ENCODE assay signal across 30 cellular contexts in genomic region chr3:192931825-192932224, GRCh38. TPM values are rescaled to one million over a fixed set of nuclear protein-coding genes. Genes with fewer than 3 reads are reported as not detected.
DNase-seq lines count a peak whose midpoint lies in the region; ATAC-seq, FAIRE-seq and TF ChIP-seq lines count a peak whose summit lies in the region.
"Had no signal": no experiment of that assay in that cellular context is flagged by ENCODE, and none has a peak within 500 bp of the region (broad histone marks: within the 10 kb centered on the region; RNA-seq: fewer than 3 reads in every experiment).

No MANE protein-coding gene starts in this region.

- H3K23ac ChIP-seq in mesenchymal stem cell (ENCODE audit: low read length in 2 of 2): no peak overlapping the region

- H3K9me3 ChIP-seq in mesenchymal stem cell (ENCODE audit: control insufficient read depth, low read length): no peaks in the 10 kb centered on the region
- H3K9me3 ChIP-seq in effector memory CD4-positive, alpha-beta T cell (ENCODE audit: control insufficient read depth, low read length): no peaks in the 10 kb centered on the region
- H3K9me3 ChIP-seq: left ventricle myocardium inferior, right atrium auricular region, SJCRH30, upper lobe of left lung had no signal

- no peak overlapping the region for H3K14ac ChIP-seq in mesenchymal stem cell (ENCODE audit: low read length in 2 of 2)

- no peak overlapping the region for H4K8ac ChIP-seq in mesenchymal stem cell (ENCODE audit: low read length)

- peak; percentile 53 for ATAC-seq in GM19043 (IDR thresholded peaks at IDR 0.05; ENCODE audit: low read depth, unreplicated experiment)
- ATAC-seq in HG03159 (IDR thresholded peaks at IDR 0.05; ENCODE audit: unreplicated experiment): peak; percentile 63
- no peak for ATAC-seq in Right ventricle myocardium inferior

- intact Hi-C loops in Right ventricle myocardium inferior (cut with DNase I): no loop called here

- H2AK5ac ChIP-seq in mesenchymal stem cell (ENCODE audit: low read length, severe bottlenecking): no peak overlapping the region

- no peaks in the 10 kb centered on the region for H3K27me3 ChIP-seq in mesenchymal stem cell (ENCODE audit: control insufficient read depth in 1 of 2, insufficient read depth in 1 of 2, low read length in 2 of 2)
- H3K27me3 ChIP-seq in effector memory CD4-positive, alpha-beta T cell (replicated peaks; ENCODE audit: control insufficient read depth, insufficient read depth, low read length, poor library complexity, severe bottlenecking): no peaks in the 10 kb centered on the region
- H3K27me3 ChIP-seq: BLaER1 treated with 17β-estradiol and CSF1 and Interleukin-3, amounts not matched to agents 10 nM and 100 nM; right atrium auricular region; SJCRH30; upper lobe of left lung had no signal

- H2BK15ac ChIP-seq in mesenchymal stem cell (ENCODE audit: low read depth, poor library complexity, severe bottlenecking): no peak overlapping the region

- no peak overlapping the region for H3K27ac ChIP-seq in mesenchymal stem cell (ENCODE audit: low read length, poor library complexity, severe bottlenecking)
- H3K27ac ChIP-seq in effector memory CD4-positive, alpha-beta T cell (ENCODE audit: insufficient read depth, low read length, poor library complexity, severe bottlenecking): no peak overlapping the region
- H3K27ac ChIP-seq: BLaER1 treated with 17β-estradiol and CSF1 and Interleukin-3, amounts not matched to agents 10 nM and 100 nM; left ventricle myocardium inferior; parathyroid adenoma; right atrium auricular region; SJCRH30; upper lobe of left lung had no signal

- no peak overlapping the region for H3K4me3 ChIP-seq in mesenchymal stem cell (ENCODE audit: insufficient read depth in 1 of 2, low read depth in 1 of 2, low read length in 2 of 2)
- H3K4me3 ChIP-seq in effector memory CD4-positive, alpha-beta T cell (ENCODE audit: insufficient read depth, low read depth, low read length, poor library complexity, severe bottlenecking): no peak overlapping the region
- H3K4me3 ChIP-seq: BLaER1 treated with 17β-estradiol and CSF1 and Interleukin-3, amounts not matched to agents 10 nM and 100 nM; left ventricle myocardium inferior; right atrium auricular region; SJCRH30; upper lobe of left lung had no signal

- no peak overlapping the region for H2BK120ac ChIP-seq in mesenchymal stem cell (ENCODE audit: low read depth, low read length)

- no peak overlapping the region for H2BK12ac ChIP-seq in mesenchymal stem cell (ENCODE audit: low read length in 2 of 2)

- H3K4me1 ChIP-seq in mesenchymal stem cell (ENCODE audit: control insufficient read depth, insufficient read depth, low read depth, low read length): no peaks in the 10 kb centered on the region
- H3K4me1 ChIP-seq in effector memory CD4-positive, alpha-beta T cell (ENCODE audit: control insufficient read depth, insufficient read depth, low read length, poor library complexity, severe bottlenecking): no peaks in the 10 kb centered on the region
- H3K4me1 ChIP-seq: left ventricle myocardium inferior, parathyroid adenoma, right atrium auricular region had no signal

- no peak overlapping the region for H4K91ac ChIP-seq in mesenchymal stem cell (ENCODE audit: low read length)

- FAIRE-seq in H54 (lab: Jason Lieb, UNC): peak; percentile 75
- FAIRE-seq: GM12891, RCC 7860, small intestine had no signal

- no peak overlapping the region for H3K4me2 ChIP-seq in mesenchymal stem cell (ENCODE audit: low read length, poor library complexity, severe bottlenecking)
- H3K4me2 ChIP-seq: BLaER1 treated with 17β-estradiol and CSF1 and Interleukin-3, amounts not matched to agents 10 nM and 100 nM had no signal

- no peak overlapping the region for H3K18ac ChIP-seq in mesenchymal stem cell (ENCODE audit: low read depth in 1 of 2, low read length in 2 of 2)

- no peak overlapping the region for H3K4ac ChIP-seq in mesenchymal stem cell (ENCODE audit: low read depth in 1 of 2, low read length in 2 of 2)

- H3K36me3 ChIP-seq in mesenchymal stem cell (ENCODE audit: control insufficient read depth in 1 of 2, insufficient read depth in 2 of 2, low read depth in 1 of 2, low read length in 2 of 2): no peaks in the 10 kb centered on the region
- H3K36me3 ChIP-seq in effector memory CD4-positive, alpha-beta T cell (ENCODE audit: control insufficient read depth, insufficient read depth, low read length): no peaks in the 10 kb centered on the region
- H3K36me3 ChIP-seq: BLaER1 treated with 17β-estradiol and CSF1 and Interleukin-3, amounts not matched to agents 10 nM and 100 nM; left ventricle myocardium inferior; right atrium auricular region; SJCRH30; upper lobe of left lung had no signal

- DNase-seq in H54 (ENCODE audit: insufficient read length, low spot score) (no peak), mesenchymal stem cell (no peak), Right ventricle myocardium inferior (ENCODE audit: missing footprints) (no peak), retina (no peak)
- no peak for DNase-seq in effector memory CD4-positive, alpha-beta T cell
- DNase-seq: activated CD4-positive, alpha-beta memory T cell treated with anti-CD3 and anti-CD28 coated beads for 36 hours; activated CD4-positive, alpha-beta T cell treated with anti-CD3 and anti-CD28 coated beads for 1 hour; activated CD8-positive, alpha-beta memory T cell treated with anti-CD3 and anti-CD28 coated beads, Interleukin-2, amount 50 U/mL, for 4 hours; activated naive CD4-positive, alpha-beta T cell treated with Interleukin-2 at 50 U/mL for 16 hours; caudate nucleus; endodermal cell; HCEC 1CT; head of caudate nucleus; islet precursor cell; left ventricle myocardium inferior; mesendoderm; NCI-H1694; NCI-H82; SJCRH30; small intestine; stimulated activated naive CD4-positive, alpha-beta T cell; SW 1271; upper lobe of left lung had no signal

- 93% methylated on average over 2 of the region's 3 CpGs for WGBS in mesenchymal stem cell

- H3K9ac ChIP-seq in mesenchymal stem cell (ENCODE audit: low read length): no peak overlapping the region
- H3K9ac ChIP-seq: BLaER1 treated with 17β-estradiol and CSF1 and Interleukin-3, amounts not matched to agents 10 nM and 100 nM; parathyroid adenoma had no signal

- no peak overlapping the region for H2BK5ac ChIP-seq in mesenchymal stem cell (ENCODE audit: low read depth, low read length, poor library complexity, severe bottlenecking)

- no peaks in the 10 kb centered on the region for H3K79me1 ChIP-seq in mesenchymal stem cell (replicated peaks; ENCODE audit: low read length, poor library complexity, severe bottlenecking)

- H2AFZ ChIP-seq in mesenchymal stem cell (ENCODE audit: low read depth, low read length): no peak overlapping the region
- H2AFZ ChIP-seq: parathyroid adenoma had no signal

- no peak for TF ChIP-seq POLR2A in H54 (IDR thresholded peaks at IDR 0.05; ENCODE audit: low read depth, low read length)

RNA-seq across cellular contexts. Expression of gene MB21D2, which starts 14.2 kb away (rescaled TPM):
- 4.7 TPM for polyA plus RNA-seq in mesenchymal stem cell (2013, experiment 1 of 2)
- 4.6 TPM for polyA plus RNA-seq in mesenchymal stem cell (2013, experiment 2 of 2)
- total RNA-seq in Right ventricle myocardium inferior: 2.1 TPM
